In the genomic region with DNA sequence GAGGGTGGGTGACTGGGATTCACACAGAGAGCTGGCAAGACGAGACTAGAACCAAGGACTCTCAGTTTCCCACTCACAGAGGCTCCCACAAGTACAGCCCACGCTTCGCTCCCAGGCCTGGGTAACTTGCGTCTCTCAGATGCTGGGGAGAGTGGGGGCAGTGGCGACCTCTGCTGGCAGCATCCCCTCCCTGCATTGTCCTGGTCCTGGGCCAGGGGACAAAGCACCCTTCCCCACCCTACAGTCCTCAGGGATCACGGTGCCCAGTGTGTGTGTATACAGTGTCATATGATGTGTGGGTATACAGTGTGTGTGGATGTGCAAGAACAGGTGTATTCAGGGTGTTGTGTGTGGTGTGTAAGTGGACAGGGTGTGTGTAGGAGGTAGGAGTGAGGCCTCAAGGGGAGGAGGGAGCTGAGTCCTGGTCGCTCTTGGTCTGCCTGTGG, we compare ENCODE assay signal across 8 cellular contexts. TPM values are rescaled to one million over a fixed set of nuclear protein-coding genes. Genes with fewer than 3 reads are reported as not detected.
DNase-seq lines count a peak whose midpoint lies in the region; ATAC-seq and TF ChIP-seq lines count a peak whose summit lies in the region.

No MANE protein-coding gene starts in this region.

- ATAC-seq in PC-3, result peak; percentile 1; the same call in 1 of the 2 replicates

- H3K9me2 ChIP-seq in PC-3 (replicated peaks; ENCODE audit: low read length), result no peaks in the 10 kb centered on the region

- no peak overlapping the region for H3K4me2 ChIP-seq in PC-3 (ENCODE audit: low read length)
- no peak overlapping the region for H3K4me2 ChIP-seq in parathyroid adenoma (ENCODE audit: low read length)

- BruUV-seq in PC-3 (replicated peaks; lab: Mats Ljungman, UMichigan), result no TSS peak

- DNase-seq in SHP77 (lab: John Stamatoyannopoulos, UW), result peak; percentile 32 to 40
- DNase-seq in SHP77 treated with DMSO at 0.1 percent for 48 hours (lab: John Stamatoyannopoulos, UW), result no peak
- DNase-seq in PC-3, result peak; percentile 52
- DNase-seq in activated naive CD4-positive, alpha-beta T cell treated with anti-CD3 and anti-CD28 coated beads, Interleukin-2, amount 50 U/mL, for 16 hours, result peak; percentile 64
- peak; percentile 74 to 94 (median 83) for DNase-seq in head of caudate nucleus
- no peak for DNase-seq in KG1 (lab: John Stamatoyannopoulos, UW)
- no peak for DNase-seq in SW480 (ENCODE audit: low spot score)

- intact Hi-C loops in PC-3 (cut with micrococcal nuclease), result loop anchor here (10.0 kb wide), 2 partner anchors 451 to 481 kb away; partner anchors contain the start of gene ACVR2B
- intact Hi-C loops in head of caudate nucleus (cut with DNase I), result loop anchor here (10.0 kb wide), 1 partner anchor 481 kb away; no protein-coding TSS in a partner anchor

- TF ChIP-seq CTCF in PC-3 (conservative IDR thresholded peaks at IDR 0.05; ENCODE audit: low read depth, low read length) (peak; percentile 93), parathyroid adenoma (IDR thresholded peaks at IDR 0.05) (peak; percentile 52)

- POLR2A ChIA-PET in PC-3 (lab: Charles Lee; ENCODE audit: unreplicated experiment), result no interaction called here

- CTCF ChIA-PET in PC-3 (lab: Charles Lee), result interaction anchor here (1.2 kb wide), 1 partner anchor 29 kb away, joined by 11 read pairs; no protein-coding TSS in a partner anchor

- H4K20me1 ChIP-seq in PC-3 (ENCODE audit: low read length), result no peaks in the 10 kb centered on the region

- H3K79me2 ChIP-seq in PC-3 (ENCODE audit: low read length) (no peaks in the 10 kb centered on the region), parathyroid adenoma (no peaks in the 10 kb centered on the region)

- H3K4me3 ChIP-seq in PC-3 (ENCODE audit: low read length) (no peak overlapping the region), parathyroid adenoma (ENCODE audit: low read depth, low read length) (no peak overlapping the region)

- H2AFZ ChIP-seq in PC-3 (ENCODE audit: low read length) (no peak overlapping the region), parathyroid adenoma (no peak overlapping the region)

- H3K4me1 ChIP-seq in PC-3 (ENCODE audit: insufficient read depth, low read length) (peaks cover 33% of the 10 kb centered on the region), parathyroid adenoma (peaks cover 5% of the 10 kb centered on the region)

- no peaks in the 10 kb centered on the region for H3K9me3 ChIP-seq in PC-3 (ENCODE audit: low read length)
- no peaks in the 10 kb centered on the region for H3K9me3 ChIP-seq in parathyroid adenoma (ENCODE audit: control insufficient read depth, low read length)

- H3K9ac ChIP-seq in PC-3 (ENCODE audit: low read length) (no peak overlapping the region), parathyroid adenoma (no peak overlapping the region)

- no peaks in the 10 kb centered on the region for H3K27me3 ChIP-seq in PC-3 (ENCODE audit: low read length)
- H3K27me3 ChIP-seq in parathyroid adenoma (ENCODE audit: control insufficient read depth, insufficient read depth, low read length), result no peaks in the 10 kb centered on the region

- H3K36me3 ChIP-seq in PC-3 (ENCODE audit: low read depth, low read length) (no peaks in the 10 kb centered on the region), parathyroid adenoma (ENCODE audit: control insufficient read depth, insufficient read depth, low read length) (no peaks in the 10 kb centered on the region)

- no peaks in the 10 kb centered on the region for H3F3A ChIP-seq in PC-3 (ENCODE audit: low read length, unreplicated experiment)

- H3K27ac ChIP-seq in PC-3 (ENCODE audit: low read length), result no peak overlapping the region; the same call in 1 of the 2 replicates
- no peak overlapping the region for H3K27ac ChIP-seq in parathyroid adenoma

RNA-seq across cellular contexts. Expression of gene VILL, which starts 12.8 kb away (rescaled TPM):
- 0.44 and 1.8 TPM in 2 replicates for total RNA-seq in PC-3 (2014; rRNA removed)

RNA-seq across cellular contexts. Expression of gene PLCD1, which starts 26.0 kb away (rescaled TPM):
- 16.9 and 18.5 TPM in 2 replicates for total RNA-seq in PC-3 (2014; rRNA removed)

RNA-seq across cellular contexts. Expression of gene DLEC1, which starts 35.6 kb away (rescaled TPM):
- total RNA-seq in PC-3 (2014; rRNA removed), result not detected in 2 replicates

Comparison
In these comparisons a context has a peak if more than half of its experiments do, and no peak if none do; other contexts are left out.
1. DNase-seq: peak in SHP77 (2 of 2), PC-3 (single experiment), activated naive CD4-positive, alpha-beta T cell treated with anti-CD3 and anti-CD28 coated beads, Interleukin-2, amount 50 U/mL, for 16 hours (single experiment) and head of caudate nucleus (42 of 42); none in SHP77 treated with DMSO at 0.1 percent for 48 hours (single experiment), KG1 (single experiment) and SW480 (single experiment).